ENCODE assay signal across 8 cellular contexts in the genomic region with DNA sequence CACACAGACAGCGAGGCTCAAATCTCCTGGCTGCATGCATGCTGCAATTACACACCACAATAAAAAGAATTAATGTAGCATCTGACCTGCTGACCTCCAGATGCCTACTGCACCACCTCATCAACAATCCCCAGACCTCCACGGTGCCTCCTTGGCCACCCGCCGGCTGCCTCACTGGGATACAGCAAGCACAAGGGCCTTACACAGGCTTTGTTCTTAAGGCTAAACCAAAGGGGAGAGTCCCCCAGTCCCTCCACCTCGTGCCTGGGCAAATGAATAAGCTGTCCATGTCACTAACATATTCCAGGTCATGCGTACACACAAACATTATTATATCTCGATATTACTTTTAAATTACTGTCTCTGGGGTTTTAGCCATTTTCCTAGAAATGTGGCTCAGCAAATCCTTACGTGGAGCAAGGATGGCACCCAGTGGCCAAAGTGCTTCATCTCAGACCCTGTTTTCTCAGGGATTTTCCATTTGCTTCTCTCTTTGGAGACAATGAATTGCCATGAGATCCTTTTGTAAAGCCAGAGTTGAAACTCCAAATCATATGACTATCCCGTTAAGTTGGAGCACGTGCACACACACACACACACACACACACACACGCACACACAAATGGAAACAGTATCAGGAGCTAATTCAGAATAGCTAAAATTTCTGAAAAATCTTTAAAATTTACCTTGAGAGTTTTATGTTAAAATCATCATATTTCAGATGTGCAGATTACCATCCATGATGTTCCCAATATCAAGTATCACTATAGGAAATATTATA.
DNase-seq lines count a peak whose midpoint lies in the region; ATAC-seq and TF ChIP-seq lines count a peak whose summit lies in the region.

No MANE protein-coding gene starts in this region.

- no peaks in the 10 kb centered on the region for H3K36me3 ChIP-seq in tibial nerve

- peaks cover 20 to 24% of the 10 kb centered on the region in 2 donors for H3K27me3 Mint-ChIP-seq in natural killer cell treated with Interleukin-12 subunit alpha and Interleukin-12 subunit beta and Interleukin-15 and Interleukin-18, amount 100 ng/mL, for 72 hours

- no peaks in the 10 kb centered on the region for H3K36me3 Mint-ChIP-seq in natural killer cell treated with Interleukin-12 subunit alpha and Interleukin-12 subunit beta and Interleukin-15 and Interleukin-18, amount 100 ng/mL, for 72 hours

- TF ChIP-seq POLR2A in NB4 (IDR thresholded peaks at IDR 0.05; ENCODE audit: extremely low read depth, insufficient read length) (no peak), tibial nerve (IDR thresholded peaks at IDR 0.05) (no peak)

- TF ChIP-seq CTCF in NB4 (IDR thresholded peaks at IDR 0.05; ENCODE audit: low read depth, low read length), result peak; percentile 31
- TF ChIP-seq CTCF in tibial nerve (IDR thresholded peaks at IDR 0.05), result peak; percentile 19 to 71 (median 42)

- H3K27ac ChIP-seq in tibial nerve, result no peak overlapping the region

- ATAC-seq in GM21423 (IDR thresholded peaks at IDR 0.05; ENCODE audit: unreplicated experiment) (no peak), HG02588 (IDR thresholded peaks at IDR 0.05; ENCODE audit: unreplicated experiment) (no peak)
- ATAC-seq in natural killer cell treated with Interleukin-12 subunit alpha and Interleukin-12 subunit beta and Interleukin-15 and Interleukin-18, amount 100 ng/mL, for 72 hours, result no peak

- H3K4me3 Mint-ChIP-seq in natural killer cell treated with Interleukin-12 subunit alpha and Interleukin-12 subunit beta and Interleukin-15 and Interleukin-18, amount 100 ng/mL, for 72 hours, result no peak overlapping the region

- peaks cover 0 to 26% (median 0%) of the 10 kb centered on the region in 4 donors for H3K4me1 ChIP-seq in tibial nerve

- H3K27ac Mint-ChIP-seq in natural killer cell treated with Interleukin-12 subunit alpha and Interleukin-12 subunit beta and Interleukin-15 and Interleukin-18, amount 100 ng/mL, for 72 hours, result no peak overlapping the region

- TF ChIP-seq EP300 in tibial nerve (IDR thresholded peaks at IDR 0.05), result no peak

- H3K4me3 ChIP-seq in NB4 (ENCODE audit: low read depth, low read length) (no peak overlapping the region), tibial nerve (no peak overlapping the region)

- H3K9me3 ChIP-seq in tibial nerve, result no peaks in the 10 kb centered on the region

- H3K9me3 Mint-ChIP-seq in natural killer cell treated with Interleukin-12 subunit alpha and Interleukin-12 subunit beta and Interleukin-15 and Interleukin-18, amount 100 ng/mL, for 72 hours, result no peaks in the 10 kb centered on the region

- peak; percentile 14 for DNase-seq in DMS53 treated with DMSO at 0.1 percent for 48 hours (lab: John Stamatoyannopoulos, UW; ENCODE audit: unreplicated experiment)
- DNase-seq in NB4 (ENCODE audit: low read depth), result peak; percentile 48
- peak in 43 of 56 donors; percentile 1 to 64 (median 25) for DNase-seq in amygdala (lab: John Stamatoyannopoulos, UW)
- peak; percentile 81 for DNase-seq in inferior parietal cortex (ENCODE audit: extremely low spot score)
- DNase-seq in tibial nerve (ENCODE audit: low spot score in 2 of 2), result peak in 1 of 2 donors; percentile 28
- DNase-seq in natural killer cell treated with Interleukin-12 subunit alpha and Interleukin-12 subunit beta and Interleukin-15 and Interleukin-18, amount 100 ng/mL, for 72 hours (ENCODE audit: low spot score), result no peak

- 32% methylated on average over 11 of the region's 11 CpGs for WGBS in tibial nerve, 2 donors

- no peaks in the 10 kb centered on the region for H3K27me3 ChIP-seq in tibial nerve

- peaks cover 4% of the 10 kb centered on the region in 2 donors for H3K4me1 Mint-ChIP-seq in natural killer cell treated with Interleukin-12 subunit alpha and Interleukin-12 subunit beta and Interleukin-15 and Interleukin-18, amount 100 ng/mL, for 72 hours (ENCODE audit: low read depth in 2 of 2)
